8 cellular contexts compared by ENCODE assay signal in the genomic region with DNA sequence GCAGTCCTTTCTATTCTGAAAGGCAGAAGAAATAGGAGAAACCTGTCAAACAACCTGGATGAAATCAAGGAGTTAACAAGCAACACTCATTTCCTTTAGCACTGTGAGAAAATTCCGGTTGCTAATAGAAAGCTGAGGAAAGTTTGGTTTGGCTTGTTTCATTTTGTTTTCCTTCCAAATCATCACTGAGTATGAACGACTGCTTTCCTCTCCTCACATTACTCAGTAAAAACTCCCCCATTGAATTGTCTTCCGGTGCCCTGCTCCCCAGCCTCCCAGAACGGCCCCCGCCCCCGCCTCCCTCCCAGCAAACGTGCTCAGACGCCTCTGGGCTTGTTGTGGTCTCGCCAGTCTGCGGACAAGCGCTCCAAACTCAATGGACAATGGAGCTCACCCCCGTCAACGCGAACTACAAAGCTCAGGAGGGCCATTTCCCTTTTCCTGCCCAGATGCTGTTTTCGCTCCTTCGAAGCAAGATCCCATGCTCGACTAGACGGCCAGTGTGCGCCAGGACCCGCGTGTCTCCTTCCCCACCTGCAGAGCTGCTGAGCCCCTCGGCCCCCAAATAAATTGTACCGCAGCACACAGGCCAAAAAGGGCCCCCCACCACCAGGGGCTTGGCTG. TPM values are rescaled to one million over a fixed set of nuclear protein-coding genes. Genes with fewer than 3 reads are reported as not detected.
DNase-seq lines count a peak whose midpoint lies in the region; ATAC-seq and TF ChIP-seq lines count a peak whose summit lies in the region.

No MANE protein-coding gene starts in this region.

- POLR2A ChIA-PET in T-cell (lab: Charles Lee): interaction anchor here (0.6 to 1.6 kb wide), 5 partner anchors 11 to 1846 kb away, joined by 4 to 14 read pairs (median 5); a partner anchor contains a TSS

- H3K4me1 ChIP-seq in vagina: peaks cover 29% of the 10 kb centered on the region

- H3K4me3 Mint-ChIP-seq in T-cell: peak overlapping the region; percentile 85 to 93 (median 91)

- no peak for TF ChIP-seq POLR2A in vagina (IDR thresholded peaks at IDR 0.05)

- H3K9me3 ChIP-seq in vagina: no peaks in the 10 kb centered on the region

- no peaks in the 10 kb centered on the region for H3K27me3 Mint-ChIP-seq in T-cell

- H3K27ac ChIP-seq in vagina: peak overlapping the region; percentile 88

- TF ChIP-seq CTCF in vagina (IDR thresholded peaks at IDR 0.05): no peak

- H3K4me1 Mint-ChIP-seq in T-cell: peaks cover 44 to 58% (median 48%) of the 10 kb centered on the region in 3 donors

- DNase-seq in Daoy (ENCODE audit: low read depth): peak; percentile 86
- DNase-seq in Kasumi-1 (lab: John Stamatoyannopoulos, UW): peak; percentile 64 to 69
- DNase-seq in T-cell: peak in 31 of 34 experiments; percentile 15 to 52 (median 33)
- DNase-seq in amygdala (lab: John Stamatoyannopoulos, UW): peak in 45 of 56 donors; percentile 20 to 74 (median 49)
- DNase-seq in left cardiac atrium: peak; percentile 73
- peak; percentile 84 for DNase-seq in posterior vena cava (ENCODE audit: low spot score)
- DNase-seq in vagina (ENCODE audit: extremely low spot score in 2 of 2): peak in 1 of 2 donors; percentile 91

- H3K9me3 Mint-ChIP-seq in T-cell: no peaks in the 10 kb centered on the region

- peak; percentile 40 for ATAC-seq in GM21786 (IDR thresholded peaks at IDR 0.05; ENCODE audit: unreplicated experiment)
- peak; percentile 29 to 48 (median 42) for ATAC-seq in T-cell (replicated peaks in 1 of 4)
- ATAC-seq in left cardiac atrium: peak; percentile 62 to 79

- H3K27ac Mint-ChIP-seq in T-cell: peak overlapping the region; percentile 87 to 92

- intact Hi-C loops in left cardiac atrium (cut with DNase I): loop anchor here in 1 of 2 donors (5.0 kb wide), 1 partner anchor 120 kb away; no protein-coding TSS in a partner anchor
- intact Hi-C loops in posterior vena cava (cut with DNase I): no loop called here
- intact Hi-C loops in vagina (cut with DNase I): loop anchor here (2.0 kb wide), 1 partner anchor 109 kb away; a partner anchor contains a TSS

- peaks cover 10% of the 10 kb centered on the region for H3K36me3 Mint-ChIP-seq in T-cell

- H3K36me3 ChIP-seq in vagina: no peaks in the 10 kb centered on the region

- H3K4me3 ChIP-seq in vagina: peak overlapping the region; percentile 93 to 94

- H3K27me3 ChIP-seq in vagina: no peaks in the 10 kb centered on the region

- CTCF ChIA-PET in T-cell (lab: Charles Lee): interaction anchor here (0.5 to 1.2 kb wide), 9 partner anchors 10 to 1947 kb away, joined by 3 to 6 read pairs (median 3); a partner anchor contains a TSS

RNA-seq across cellular contexts. Expression of a gene that starts 0.7 kb away (rescaled TPM):
- 17.7 and 19.1 TPM in 2 replicates for total RNA-seq in Daoy (2014; rRNA removed; shearing (Covaris generic))
- total RNA-seq in T-cell (10 to 100 TPM; 12.6 to 18.9 (median 17.2) TPM), left cardiac atrium (10 to 100 TPM in 1 of 2 donors, 1 to 10 TPM in 1; 10.0 to 10.3 TPM), posterior vena cava (10 to 100 TPM; 12.8 to 15.9 TPM), vagina (23.3 TPM)

RNA-seq across cellular contexts. Expression of a gene that starts 11.9 kb away (rescaled TPM):
- 5.2 and 7.1 TPM in 2 replicates for total RNA-seq in Daoy (2014; rRNA removed; shearing (Covaris generic))
- 10 to 100 TPM; 18.3 to 30.7 (median 22.7) TPM for total RNA-seq in T-cell
- total RNA-seq in left cardiac atrium: 10 to 100 TPM; 10.5 to 12.0 TPM
- 10 to 100 TPM; 13.9 to 21.9 TPM for total RNA-seq in posterior vena cava
- 12.8 TPM for total RNA-seq in vagina
